ENCODE assay signal across 10 cellular contexts in the genomic region with DNA sequence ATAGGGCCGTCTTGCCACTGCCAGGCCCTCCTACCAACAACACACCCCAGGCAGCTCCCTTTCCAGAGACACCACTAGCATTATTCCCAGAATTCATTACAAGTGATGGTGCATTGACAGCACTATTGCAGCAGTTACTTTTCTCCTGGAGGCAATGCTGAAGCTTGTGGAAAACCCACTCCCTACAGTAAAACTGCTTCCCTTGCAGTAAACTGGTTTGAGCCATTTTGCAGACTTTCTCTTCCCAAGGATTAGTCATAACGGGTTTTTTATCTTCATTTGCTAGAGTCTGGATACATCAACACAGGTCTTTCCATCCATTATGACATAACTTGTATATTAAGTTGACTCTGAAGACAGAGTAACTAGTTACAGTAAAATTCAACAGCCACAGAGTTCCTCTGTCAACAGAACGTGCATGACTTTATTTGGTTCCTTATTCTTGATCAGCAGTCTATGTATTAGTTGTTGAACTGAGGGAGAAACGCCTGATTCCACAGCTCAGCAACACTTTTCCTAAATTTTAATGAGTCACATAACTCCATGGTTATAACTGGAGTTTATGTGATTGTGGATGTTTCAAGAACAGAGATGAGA. TPM values are rescaled to one million over a fixed set of nuclear protein-coding genes. Genes with fewer than 3 reads are reported as not detected.
A peak's percentile ranks its signal among the peaks of the same experiment; 100 is the strongest.
DNase-seq lines count a peak whose midpoint lies in the region; ATAC-seq and TF ChIP-seq lines count a peak whose summit lies in the region.
"Had no signal": no experiment of that assay in that cellular context is flagged by ENCODE, and none has a peak within 500 bp of the region (broad histone marks: within the 10 kb centered on the region; RNA-seq: fewer than 3 reads in every experiment).

No MANE protein-coding gene starts in this region.

- H3K36me3 ChIP-seq in left ventricle myocardium inferior (peaks cover 4% of the 10 kb centered on the region), brain microvascular endothelial cell (replicated peaks) (peaks cover 2% of the 10 kb centered on the region), right lobe of liver (no peaks in the 10 kb centered on the region), aorta (ENCODE audit: control insufficient read depth in 1 of 2, insufficient read depth in 2 of 2, low read length in 1 of 2) (no peaks in the 10 kb centered on the region)

- H3K4me1 ChIP-seq in left ventricle myocardium inferior (peaks cover 51% of the 10 kb centered on the region), right lobe of liver (peaks cover 0 to 26% (median 4%) of the 10 kb centered on the region in 4 donors), aorta (ENCODE audit: control insufficient read depth in 1 of 2, insufficient read depth in 2 of 2, low read length in 2 of 2) (peaks cover 4 to 10% of the 10 kb centered on the region in 2 donors)

- WGBS in right lobe of liver (ENCODE audit: insufficient coverage, low coverage, low lambda C conversion rate, missing lambda C conversion rate): 60% methylated on average over 4 of the region's 4 CpGs
- WGBS in aorta, 2 donors: 11% methylated on average over 4 of the region's 4 CpGs

- no peak overlapping the region for H3K27ac Mint-ChIP-seq in type B pancreatic cell

- H3K4me3 ChIP-seq in left ventricle myocardium inferior (peak overlapping the region; percentile 92), brain microvascular endothelial cell (ENCODE audit: low read depth, low read length) (peak overlapping the region; percentile 83), right lobe of liver (peak overlapping the region in 2 of 3 donors; percentile 78 to 82), aorta (ENCODE audit: low read length in 2 of 2) (peak overlapping the region; percentile 55 to 79)

- intact Hi-C loops in left ventricle myocardium inferior (cut with micrococcal nuclease) (no loop called here), Right ventricle myocardium superior (cut with DNase I) (no loop called here), right lobe of liver (cut with DNase I) (no loop called here), aorta (cut with DNase I) (loop anchor here (10.0 kb wide), 3 partner anchors 154 to 234 kb away; no protein-coding TSS in a partner anchor)

- in situ Hi-C loops in brain microvascular endothelial cell (cut with HindIII; ENCODE audit: low pct_ligation_motif_present, low sequenced_read_pairs): no loop called here

- no peak for TF ChIP-seq CTCF in left ventricle myocardium inferior (IDR thresholded peaks at IDR 0.05; ENCODE audit: borderline replicate concordance)
- no peak for TF ChIP-seq CTCF in brain microvascular endothelial cell (IDR thresholded peaks at IDR 0.05; ENCODE audit: low read depth, low read length, missing control alignments)
- TF ChIP-seq CTCF in right lobe of liver (IDR thresholded peaks at IDR 0.05): no peak
- no peak for TF ChIP-seq CTCF in type B pancreatic cell (conservative IDR thresholded peaks at IDR 0.05)

- H3K9me3 ChIP-seq in left ventricle myocardium inferior (replicated peaks) (no peaks in the 10 kb centered on the region), right lobe of liver (no peaks in the 10 kb centered on the region), aorta (ENCODE audit: control insufficient read depth, low read length) (no peaks in the 10 kb centered on the region)

- no peaks in the 10 kb centered on the region for H3K27me3 Mint-ChIP-seq in type B pancreatic cell

- no peak for ATAC-seq in Right ventricle myocardium superior (ENCODE audit: poor library complexity)
- ATAC-seq in right lobe of liver: no peak
- ATAC-seq in aorta (ENCODE audit: low FRiP score): no peak
- no peak for ATAC-seq in HG03196 (IDR thresholded peaks at IDR 0.05; ENCODE audit: unreplicated experiment)

- no peak overlapping the region for H3K4me3 Mint-ChIP-seq in type B pancreatic cell

- H3K27me3 ChIP-seq in left ventricle myocardium inferior (ENCODE audit: low read depth): no peaks in the 10 kb centered on the region
- no peaks in the 10 kb centered on the region for H3K27me3 ChIP-seq in brain microvascular endothelial cell (replicated peaks)
- H3K27me3 ChIP-seq in right lobe of liver: no peaks in the 10 kb centered on the region
- H3K27me3 ChIP-seq in aorta (ENCODE audit: control insufficient read depth in 1 of 2, insufficient read depth in 2 of 2, low read length in 1 of 2): no peaks in the 10 kb centered on the region

- no peak for TF ChIP-seq POLR2A in right lobe of liver (IDR thresholded peaks at IDR 0.05)

- H3K27ac ChIP-seq in left ventricle myocardium inferior (replicated peaks): no peak overlapping the region
- no peak overlapping the region for H3K27ac ChIP-seq in brain microvascular endothelial cell
- H3K27ac ChIP-seq in right lobe of liver: no peak overlapping the region
- no peak overlapping the region for H3K27ac ChIP-seq in aorta (ENCODE audit: low read depth in 1 of 2, low read length in 2 of 2)

- H3K4me1 Mint-ChIP-seq in type B pancreatic cell (ENCODE audit: unreplicated experiment): peaks cover 35% of the 10 kb centered on the region

- DNase-seq in left ventricle myocardium inferior (no peak), Right ventricle myocardium superior (no peak), brain microvascular endothelial cell (peak; percentile 3), right lobe of liver (no peak), aorta (peak in 1 of 2 donors; percentile 35), type B pancreatic cell (ENCODE audit: extremely low spot score, unreplicated experiment) (no peak), NCI-H2171 (lab: John Stamatoyannopoulos, UW) (no peak)
- DNase-seq: activated gamma-delta T cell treated with Interleukin-2 at 50 U/mL for 16 hours, SHP77 treated with DMSO at 0.1 percent for 48 hours had no signal

- no peaks in the 10 kb centered on the region for H3K9me3 Mint-ChIP-seq in type B pancreatic cell

- H3K36me3 Mint-ChIP-seq in type B pancreatic cell: peaks cover 29% of the 10 kb centered on the region

RNA-seq across cellular contexts. Expression of gene ANKRD50, which starts 2.2 kb away (rescaled TPM):
- 5.5 TPM for total RNA-seq in left ventricle myocardium inferior
- total RNA-seq in Right ventricle myocardium superior: 5.3 TPM
- 1 to 10 TPM; 4.6 to 7.7 (median 5.8) TPM for total RNA-seq in right lobe of liver
- 10 to 100 TPM; 26.5 to 27.4 TPM for total RNA-seq in aorta
- 1 to 10 TPM; 4.5 to 10.0 TPM for polyA plus RNA-seq in aorta
- total RNA-seq in type B pancreatic cell (ENCODE audit: low replicate concordance): 18.6 and 31.4 TPM in 2 replicates

Comparison
In these comparisons a context has a peak if more than half of its experiments do, and no peak if none do; other contexts are left out.
1. intact Hi-C loops: an anchor here in aorta (10.0 kb wide); none called in left ventricle myocardium inferior, Right ventricle myocardium superior and right lobe of liver.